ENCODE assay signal across 8 cellular contexts in genomic region chr7:128427289-128427891, GRCh38. TPM values are rescaled to one million over a fixed set of nuclear protein-coding genes. Genes with fewer than 3 reads are reported as not detected.
A peak's percentile ranks its signal among the peaks of the same experiment; 100 is the strongest.
DNase-seq lines count a peak whose midpoint lies in the region; ATAC-seq, FAIRE-seq and TF ChIP-seq lines count a peak whose summit lies in the region.

No MANE protein-coding gene starts in this region.

- TF ChIP-seq CTCF in WERI-Rb-1 (IDR thresholded peaks at IDR 0.05; ENCODE audit: low read depth, low read length): peak; percentile 54
- TF ChIP-seq CTCF in cardiac muscle cell (IDR thresholded peaks at IDR 0.05; ENCODE audit: low read depth, low read length): peak; percentile 58

- POLR2A ChIA-PET in CD4-positive, alpha-beta memory T cell (lab: Charles Lee; ENCODE audit: partially characterized antibody): interaction anchor here (1.0 to 2.9 kb wide), 4 partner anchors 17 to 33 kb away, joined by 4 to 27 read pairs (median 6); partner anchors contain the start of gene IMPDH1

- no peaks in the 10 kb centered on the region for H3K9me3 Mint-ChIP-seq in CD4-positive, alpha-beta memory T cell

- no peak for TF ChIP-seq POLR2A in GM12891 (IDR thresholded peaks at IDR 0.05; ENCODE audit: low read depth, low read length)

- FAIRE-seq in GM12891 (lab: Jason Lieb, UNC): peak; percentile 61

- H3K36me3 ChIP-seq in CD4-positive, alpha-beta memory T cell (ENCODE audit: insufficient read depth, low read length): no peaks in the 10 kb centered on the region
- H3K36me3 ChIP-seq in WERI-Rb-1: no peaks in the 10 kb centered on the region
- no peaks in the 10 kb centered on the region for H3K36me3 ChIP-seq in cardiac muscle cell

- peak in 4 of 5 donors; percentile 42 to 57 (median 52) for DNase-seq in CD4-positive, alpha-beta memory T cell
- DNase-seq in GM12891 (ENCODE audit: insufficient read length, low spot score): no peak
- DNase-seq in NCI-H2029 (lab: John Stamatoyannopoulos, UW): peak; percentile 62
- DNase-seq in WERI-Rb-1: peak; percentile 35
- DNase-seq in cardiac muscle cell (ENCODE audit: low read depth in 1 of 2, low spot score in 1 of 2): peak; percentile 65 to 78
- DNase-seq in retina: peak; percentile 64
- DNase-seq in activated CD8-positive, alpha-beta memory T cell treated with anti-CD3 and anti-CD28 coated beads for 24 hours: no peak

- peaks cover 7 to 8% of the 10 kb centered on the region in 2 donors for H3K27me3 Mint-ChIP-seq in CD4-positive, alpha-beta memory T cell

- intact Hi-C loops in CD4-positive, alpha-beta memory T cell (cut with micrococcal nuclease): loop anchor here (1.0 to 5.0 kb wide), 3 partner anchors 17 to 40 kb away; no protein-coding TSS in a partner anchor

- peaks cover 0 to 1% (median 0%) of the 10 kb centered on the region in 4 donors for H3K4me1 Mint-ChIP-seq in CD4-positive, alpha-beta memory T cell

- H3K4me3 ChIP-seq in CD4-positive, alpha-beta memory T cell (ENCODE audit: low read length in 2 of 2): no peak overlapping the region
- H3K4me3 ChIP-seq in WERI-Rb-1 (ENCODE audit: low read depth, low read length) (no peak overlapping the region), cardiac muscle cell (no peak overlapping the region)

- no peak overlapping the region for H3K27ac Mint-ChIP-seq in CD4-positive, alpha-beta memory T cell

- no peak overlapping the region for H3K27ac ChIP-seq in CD4-positive, alpha-beta memory T cell (ENCODE audit: low read depth, low read length)
- H3K27ac ChIP-seq in WERI-Rb-1: no peak overlapping the region
- no peak overlapping the region for H3K27ac ChIP-seq in cardiac muscle cell

- no peaks in the 10 kb centered on the region for H3K4me1 ChIP-seq in CD4-positive, alpha-beta memory T cell (ENCODE audit: insufficient read depth, low read length)
- no peaks in the 10 kb centered on the region for H3K4me1 ChIP-seq in cardiac muscle cell (ENCODE audit: low read depth)

- CTCF ChIA-PET in CD4-positive, alpha-beta memory T cell (lab: Charles Lee; ENCODE audit: partially characterized antibody): interaction anchor here (0.6 to 10.7 kb wide), 25 partner anchors 8 to 456 kb away, joined by 3 to 475 read pairs (median 6); partner anchors contain the start of genes HILPDA, IMPDH1, METTL2B and RBM28

- H3K36me3 Mint-ChIP-seq in CD4-positive, alpha-beta memory T cell: no peaks in the 10 kb centered on the region

- no peak overlapping the region for H3K4me3 Mint-ChIP-seq in CD4-positive, alpha-beta memory T cell

- H3K9me3 ChIP-seq in CD4-positive, alpha-beta memory T cell (ENCODE audit: control insufficient read depth in 1 of 2, low read length in 2 of 2): no peaks in the 10 kb centered on the region
- H3K9me3 ChIP-seq in WERI-Rb-1 (ENCODE audit: severe bottlenecking) (no peaks in the 10 kb centered on the region), cardiac muscle cell (ENCODE audit: low read depth) (no peaks in the 10 kb centered on the region)

- ATAC-seq in HG02840 (IDR thresholded peaks at IDR 0.05; ENCODE audit: low FRiP score, unreplicated experiment): no peak

- no peaks in the 10 kb centered on the region for H3K27me3 ChIP-seq in CD4-positive, alpha-beta memory T cell (ENCODE audit: insufficient read depth, low read length)
- H3K27me3 ChIP-seq in WERI-Rb-1 (ENCODE audit: insufficient read depth, low read depth, severe bottlenecking) (no peaks in the 10 kb centered on the region), cardiac muscle cell (no peaks in the 10 kb centered on the region)

TF ChIP-seq in GM12891, 5 proteins besides CTCF, POLR2A, EP300 and RAD21:
- no peak for TF ChIP-seq PAX5 (IDR thresholded peaks at IDR 0.05; ENCODE audit: insufficient read depth, low read length, severe bottlenecking)
- TF ChIP-seq SPI1 (IDR thresholded peaks at IDR 0.05; ENCODE audit: low read depth, low read length): no peak
- no peak for TF ChIP-seq TAF1 (IDR thresholded peaks at IDR 0.05; ENCODE audit: low read depth, low read length)
- TF ChIP-seq POU2F2 (IDR thresholded peaks at IDR 0.05; ENCODE audit: low read depth, low read length): no peak
- TF ChIP-seq POLR2AphosphoS5 (IDR thresholded peaks at IDR 0.05; ENCODE audit: low read depth, low read length): no peak

RNA-seq across cellular contexts. Expression of gene IMPDH1, which starts 17.6 kb away (rescaled TPM):
- 10 to 100 TPM; 48.0 to 49.4 TPM for total RNA-seq in CD4-positive, alpha-beta memory T cell
- 10 to 100 TPM; 43.0 to 55.9 TPM for polyA plus RNA-seq in CD4-positive, alpha-beta memory T cell
- 16.2 TPM for polyA plus RNA-seq in GM12891 (2012; ENCODE audit: low read depth, missing spikeins)
- 23.1 and 24.0 TPM in 2 replicates for total RNA-seq in cardiac muscle cell
- polyA plus RNA-seq in cardiac muscle cell: 20.5 and 27.5 TPM in 2 replicates

RNA-seq across cellular contexts. Expression of gene HILPDA, which starts 28.3 kb away (rescaled TPM):
- 1 to 10 TPM; 3.4 to 4.5 TPM for total RNA-seq in CD4-positive, alpha-beta memory T cell
- polyA plus RNA-seq in CD4-positive, alpha-beta memory T cell: 1 to 10 TPM; 2.4 to 3.7 TPM
- polyA plus RNA-seq in GM12891 (2012; ENCODE audit: low read depth, missing spikeins): 26.3 TPM
- total RNA-seq in cardiac muscle cell: 16.2 and 27.5 TPM in 2 replicates
- 48.7 and 56.0 TPM in 2 replicates for polyA plus RNA-seq in cardiac muscle cell

RNA-seq across cellular contexts. Expression of gene METTL2B, which starts 49.2 kb away (rescaled TPM):
- total RNA-seq in CD4-positive, alpha-beta memory T cell: 10 to 100 TPM; 25.3 to 32.8 TPM
- 10 to 100 TPM; 13.2 to 25.1 TPM for polyA plus RNA-seq in CD4-positive, alpha-beta memory T cell
- polyA plus RNA-seq in GM12891 (2012; ENCODE audit: low read depth, missing spikeins): 14.1 TPM
- 27.9 and 32.2 TPM in 2 replicates for total RNA-seq in cardiac muscle cell
- 21.3 TPM in 2 replicates for polyA plus RNA-seq in cardiac muscle cell

Comparison
In these comparisons a context has a peak if more than half of its experiments do, and no peak if none do; other contexts are left out.
1. DNase-seq: peak in CD4-positive, alpha-beta memory T cell (4 of 5), NCI-H2029 (single experiment), WERI-Rb-1 (single experiment), cardiac muscle cell (2 of 2) and retina (single experiment); none in GM12891 (single experiment) and activated CD8-positive, alpha-beta memory T cell treated with anti-CD3 and anti-CD28 coated beads for 24 hours (single experiment).